In genomic region chr3:196970547-196971093, GRCh38 we compare ENCODE assay signal across 8 cellular contexts. TPM values are rescaled to one million over a fixed set of nuclear protein-coding genes. Genes with fewer than 3 reads are reported as not detected.
A peak's percentile ranks its signal among the peaks of the same experiment; 100 is the strongest.
DNase-seq lines count a peak whose midpoint lies in the region; ATAC-seq and TF ChIP-seq lines count a peak whose summit lies in the region.

No MANE protein-coding gene starts in this region.

- no peak overlapping the region for H3K9ac ChIP-seq in OCI-LY1 (ENCODE audit: low read length)

- TF ChIP-seq POLR2A in spleen (IDR thresholded peaks at IDR 0.05) (no peak), transverse colon (IDR thresholded peaks at IDR 0.05) (no peak)

- intact Hi-C loops in dendritic cell treated with granulocyte-macrophage colony-stimulating factor and Interleukin-4, amounts not matched to agents 40 ng/mL and 50 ng/mL, for 4 days (cut with micrococcal nuclease), result no loop called here
- intact Hi-C loops in spleen (cut with DNase I; ENCODE audit: low total_unique reads), result loop anchor here (10.0 kb wide), 1 partner anchor 214 kb away; no protein-coding TSS in a partner anchor
- intact Hi-C loops in transverse colon (cut with DNase I; ENCODE audit: low total_unique reads), result no loop called here

- WGBS in spleen, 5 donors, result 81 to 92% (median 86%) methylated on average over 15 of the region's 15 CpGs
- 73% methylated on average over 15 of the region's 15 CpGs; no CpG with 5 or more reads in 1 of the 2 donors for WGBS in transverse colon (ENCODE audit: low coverage in 1 of 2), 2 donors

- H3K27me3 ChIP-seq in OCI-LY1 (ENCODE audit: insufficient read depth, low read length), result peaks cover 15% of the 10 kb centered on the region; the same call in 1 of the 2 replicates
- H3K27me3 ChIP-seq in spleen (replicated peaks in 1 of 7), result peaks cover 0 to 7% (median 0%) of the 10 kb centered on the region in 7 donors
- H3K27me3 ChIP-seq in transverse colon, result no peaks in the 10 kb centered on the region

- peaks cover 8% of the 10 kb centered on the region for H3K9me3 Mint-ChIP-seq in dendritic cell treated with granulocyte-macrophage colony-stimulating factor and Interleukin-4, amounts not matched to agents 40 ng/mL and 50 ng/mL, for 4 days

- peaks cover 27% of the 10 kb centered on the region for H3K4me1 Mint-ChIP-seq in dendritic cell treated with granulocyte-macrophage colony-stimulating factor and Interleukin-4, amounts not matched to agents 40 ng/mL and 50 ng/mL, for 4 days (ENCODE audit: low read depth)

- H3F3A ChIP-seq in OCI-LY1 (ENCODE audit: insufficient read depth, low read length), result no peaks in the 10 kb centered on the region

- H3K27ac Mint-ChIP-seq in dendritic cell treated with granulocyte-macrophage colony-stimulating factor and Interleukin-4, amounts not matched to agents 40 ng/mL and 50 ng/mL, for 4 days, result peak overlapping the region; percentile 75

- H3K27ac ChIP-seq in OCI-LY1 (ENCODE audit: low read depth, low read length, poor library complexity, severe bottlenecking), result no peak overlapping the region
- H3K27ac ChIP-seq in spleen, result no peak overlapping the region
- no peak overlapping the region for H3K27ac ChIP-seq in transverse colon

- peak overlapping the region; percentile 100; the same call in 1 of the 2 replicates for H3K4me2 ChIP-seq in OCI-LY1 (ENCODE audit: low read length)

- H3K36me3 ChIP-seq in OCI-LY1 (ENCODE audit: insufficient read depth, low read length), result no peaks in the 10 kb centered on the region
- no peaks in the 10 kb centered on the region for H3K36me3 ChIP-seq in spleen
- H3K36me3 ChIP-seq in transverse colon, result no peaks in the 10 kb centered on the region

- peak; percentile 60 for DNase-seq in activated effector memory CD4-positive, alpha-beta T cell treated with anti-CD3 and anti-CD28 coated beads, Interleukin-2, amount 50 U/mL, for 16 hours
- DNase-seq in activated effector memory CD4-positive, alpha-beta T cell treated with Interleukin-2 at 50 U/mL for 16 hours, result no peak
- DNase-seq in spleen (peak; percentile 30), NCI-H2107 (lab: John Stamatoyannopoulos, UW) (no peak), transverse colon (no peak)

- no peaks in the 10 kb centered on the region for H3K9me2 ChIP-seq in OCI-LY1 (ENCODE audit: low read depth, low read length)

- H3K9me3 ChIP-seq in OCI-LY1 (ENCODE audit: low read length) (peaks cover 2% of the 10 kb centered on the region; the same call in 1 of the 2 replicates), spleen (no peaks in the 10 kb centered on the region), transverse colon (no peaks in the 10 kb centered on the region)

- peaks cover 16% of the 10 kb centered on the region for H3K4me1 ChIP-seq in OCI-LY1 (ENCODE audit: insufficient read depth, low read length, severe bottlenecking)
- peaks cover 0 to 26% (median 17%) of the 10 kb centered on the region in 6 donors for H3K4me1 ChIP-seq in spleen
- H3K4me1 ChIP-seq in transverse colon, result peaks cover 7 to 37% (median 19%) of the 10 kb centered on the region in 4 donors

- H3K27me3 Mint-ChIP-seq in dendritic cell treated with granulocyte-macrophage colony-stimulating factor and Interleukin-4, amounts not matched to agents 40 ng/mL and 50 ng/mL, for 4 days, result peaks cover 15% of the 10 kb centered on the region

- H3K4me3 Mint-ChIP-seq in dendritic cell treated with granulocyte-macrophage colony-stimulating factor and Interleukin-4, amounts not matched to agents 40 ng/mL and 50 ng/mL, for 4 days, result peak overlapping the region; percentile 46

- no peak for TF ChIP-seq CTCF in OCI-LY1 (IDR thresholded peaks at IDR 0.05; ENCODE audit: low read length)
- TF ChIP-seq CTCF in spleen (IDR thresholded peaks at IDR 0.05 in 8 of 11, conservative IDR thresholded peaks at IDR 0.05 in 3 of 11), result no peak
- TF ChIP-seq CTCF in transverse colon (IDR thresholded peaks at IDR 0.05), result no peak

- H4K20me1 ChIP-seq in OCI-LY1 (ENCODE audit: insufficient read depth, low read length), result no peaks in the 10 kb centered on the region

- no peaks in the 10 kb centered on the region for H3K79me2 ChIP-seq in OCI-LY1 (ENCODE audit: insufficient read depth, low read length)

- no peak overlapping the region for H3K4me3 ChIP-seq in OCI-LY1 (ENCODE audit: low read depth, low read length, poor library complexity, severe bottlenecking)
- peak overlapping the region in 1 of 8 donors; percentile 97 for H3K4me3 ChIP-seq in spleen
- H3K4me3 ChIP-seq in transverse colon, result peak overlapping the region in 1 of 4 donors; percentile 72

- peaks cover 27% of the 10 kb centered on the region for H3K36me3 Mint-ChIP-seq in dendritic cell treated with granulocyte-macrophage colony-stimulating factor and Interleukin-4, amounts not matched to agents 40 ng/mL and 50 ng/mL, for 4 days (ENCODE audit: low read depth)

- no peak overlapping the region for H2AFZ ChIP-seq in OCI-LY1 (ENCODE audit: low read length)

- in situ Hi-C loops in transverse colon (cut with MboI; ENCODE audit: low pct_ligation_motif_present in 1 of 4, low pct_unique_long_range_greater_than_20kb in 1 of 4, low sequenced_read_pairs in 3 of 4), result loop anchor here in 2 of 4 donors (10.0 to 25.0 kb wide), 3 partner anchors 133 to 358 kb away; no protein-coding TSS in a partner anchor

- ATAC-seq in GM18511 (IDR thresholded peaks at IDR 0.05; ENCODE audit: unreplicated experiment), result no peak

- TF ChIP-seq EP300 in transverse colon (IDR thresholded peaks at IDR 0.05; ENCODE audit: low read depth), result no peak

RNA-seq across cellular contexts. Expression of gene PIGZ, which starts 2.0 kb away (rescaled TPM):
- total RNA-seq in spleen (1 to 10 TPM; 2.0 to 5.1 (median 2.6) TPM), transverse colon (100 to 1,000 TPM; 143 to 541 (median 233) TPM)
- polyA plus RNA-seq in spleen, result 1 to 10 TPM; 2.0 to 2.6 (median 2.2) TPM

RNA-seq across cellular contexts. Expression of gene NCBP2, which starts 28.3 kb away (rescaled TPM):
- total RNA-seq in spleen (10 to 100 TPM; 44.6 to 50.2 (median 48.7) TPM), transverse colon (10 to 100 TPM in 3 of 4 donors, 1 to 10 TPM in 1; 6.8 to 36.9 (median 31.8) TPM)
- 10 to 100 TPM; 53.7 to 61.1 (median 56.9) TPM for polyA plus RNA-seq in spleen

RNA-seq across cellular contexts. Expression of gene MELTF, which starts 59.0 kb away (rescaled TPM):
- total RNA-seq in spleen (1 to 10 TPM in 5 of 7 donors, under 1 TPM in 2; 0.65 to 3.9 (median 1.8) TPM), transverse colon (10 to 100 TPM in 2 of 4 donors, 1 to 10 TPM in 2; 3.0 to 20.6 (median 10.3) TPM)
- polyA plus RNA-seq in spleen, result under 1 TPM; 0.41 to 0.77 (median 0.67) TPM

Comparison
In these comparisons a context has a peak if more than half of its experiments do, and no peak if none do; other contexts are left out.
1. DNase-seq: peak in activated effector memory CD4-positive, alpha-beta T cell treated with anti-CD3 and anti-CD28 coated beads, Interleukin-2, amount 50 U/mL, for 16 hours (single experiment) and spleen (single experiment); none in activated effector memory CD4-positive, alpha-beta T cell treated with Interleukin-2 at 50 U/mL for 16 hours (single experiment), NCI-H2107 (single experiment) and transverse colon (single experiment).
2. RNA of gene PIGZ, which starts 2.0 kb away (total RNA-seq): 143 to 541 TPM in transverse colon; 2.0 to 5.1 TPM in spleen; every median in the first group is over 10 times any median in the second.